6 cellular contexts compared by ENCODE assay signal in genomic region chr1:145886390-145886789, GRCh38. TPM values are rescaled to one million over a fixed set of nuclear protein-coding genes. Genes with fewer than 3 reads are reported as not detected.
DNase-seq lines count a peak whose midpoint lies in the region; ATAC-seq and TF ChIP-seq lines count a peak whose summit lies in the region.

No MANE protein-coding gene starts in this region.

- H3K27ac ChIP-seq in body of pancreas: no peak overlapping the region

- peaks cover 38% of the 10 kb centered on the region for H3K4me1 Mint-ChIP-seq in nephron

- H3K36me3 ChIP-seq in body of pancreas (replicated peaks in 1 of 2; ENCODE audit: insufficient read depth in 1 of 2, low read depth in 2 of 2): no peaks in the 10 kb centered on the region

- peaks cover 38% of the 10 kb centered on the region for H3K27me3 Mint-ChIP-seq in nephron (ENCODE audit: low read depth)

- peak overlapping the region in 2 of 3 experiments; percentile 57 to 84 for H3K27ac Mint-ChIP-seq in nephron

- in situ Hi-C loops in G401 (cut with HindIII; ENCODE audit: low sequenced_read_pairs): no loop called here

- intact Hi-C loops in body of pancreas (cut with DNase I): no loop called here

- TF ChIP-seq CTCF in GM12875 (IDR thresholded peaks at IDR 0.05; ENCODE audit: borderline replicate concordance, insufficient read depth, low read depth, low read length): no peak
- no peak for TF ChIP-seq CTCF in body of pancreas (IDR thresholded peaks at IDR 0.05)
- TF ChIP-seq CTCF in nephron (IDR thresholded peaks at IDR 0.05; ENCODE audit: unreplicated experiment in 3 of 3): no peak

- no peaks in the 10 kb centered on the region for H3K36me3 Mint-ChIP-seq in nephron (ENCODE audit: low read depth)

- H3K9me3 Mint-ChIP-seq in nephron: no peaks in the 10 kb centered on the region

- H3K4me3 ChIP-seq in GM12875 (ENCODE audit: low read depth, low read length) (peak overlapping the region; percentile 67), body of pancreas (peak overlapping the region; percentile 32 to 82)

- DNase-seq in body of pancreas (peak in 1 of 4 donors; percentile 20), T1000 (lab: John Stamatoyannopoulos, UW) (no peak), G401 (ENCODE audit: low spot score) (no peak), NCI-H2081 (lab: John Stamatoyannopoulos, UW) (no peak)

- H3K4me3 Mint-ChIP-seq in nephron: peak overlapping the region; percentile 76 to 87 (median 78)

- no peak for ATAC-seq in body of pancreas

- WGBS in body of pancreas, 2 donors: 46 to 55% methylated on average over 11 of the region's 11 CpGs

- no peaks in the 10 kb centered on the region for H3K27me3 ChIP-seq in body of pancreas

- TF ChIP-seq POLR2A in body of pancreas (IDR thresholded peaks at IDR 0.05): no peak

- H3K9me3 ChIP-seq in body of pancreas: no peaks in the 10 kb centered on the region

- peaks cover 27% of the 10 kb centered on the region for H3K4me1 ChIP-seq in body of pancreas

RNA-seq across cellular contexts. Expression of gene ANKRD35, which starts 0.7 kb away (rescaled TPM):
- 1 to 10 TPM in 1 of 2 donors, under 1 TPM in 1; 0.26 to 1.3 TPM for total RNA-seq in body of pancreas
- total RNA-seq in G401 (2014; rRNA removed; shearing (Covaris generic)): not detected in 2 replicates

RNA-seq across cellular contexts. Expression of gene ITGA10, which starts 23.5 kb away (rescaled TPM):
- total RNA-seq in body of pancreas: 1 to 10 TPM; 4.0 to 5.7 TPM
- total RNA-seq in G401 (2014; rRNA removed; shearing (Covaris generic)): 0.27 and 0.74 TPM in 2 replicates

RNA-seq across cellular contexts. Expression of gene PIAS3, which starts 27.5 kb away (rescaled TPM):
- total RNA-seq in body of pancreas: 10 to 100 TPM; 14.2 to 17.6 TPM
- 10.3 and 14.1 TPM in 2 replicates for total RNA-seq in G401 (2014; rRNA removed; shearing (Covaris generic))

RNA-seq across cellular contexts. Expression of gene PEX11B, which starts 32.1 kb away (rescaled TPM):
- 10 to 100 TPM; 10.5 to 11.4 TPM for total RNA-seq in body of pancreas
- total RNA-seq in G401 (2014; rRNA removed; shearing (Covaris generic)): 18.2 and 31.9 TPM in 2 replicates

RNA-seq across cellular contexts. Expression of gene RBM8A, which starts 40.9 kb away (rescaled TPM):
- total RNA-seq in body of pancreas: 10 to 100 TPM; 47.2 to 70.2 TPM
- total RNA-seq in G401 (2014; rRNA removed; shearing (Covaris generic)): 86.0 and 117 TPM in 2 replicates
